In the genomic region with DNA sequence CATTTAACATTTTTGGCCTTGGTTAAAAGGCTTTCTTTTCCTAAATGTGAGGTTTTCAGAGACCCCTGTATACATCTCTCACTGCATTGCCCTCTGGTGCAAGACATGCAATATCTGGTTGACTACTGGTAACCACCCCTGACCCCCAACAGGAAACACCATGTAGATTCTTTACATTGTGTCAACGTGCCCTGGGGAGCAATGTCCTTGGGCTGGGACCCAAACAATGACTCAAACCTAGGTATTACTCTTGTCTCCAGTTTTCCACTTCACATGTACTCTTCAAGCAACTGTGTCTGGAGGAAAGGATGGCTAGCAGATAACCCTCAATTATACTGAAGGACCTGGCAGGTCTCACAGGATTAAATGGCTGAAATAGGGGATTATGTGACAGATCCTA, we compare ENCODE assay signal across 19 cellular contexts. TPM values are rescaled to one million over a fixed set of nuclear protein-coding genes. Genes with fewer than 3 reads are reported as not detected.
DNase-seq lines count a peak whose midpoint lies in the region; ATAC-seq and TF ChIP-seq lines count a peak whose summit lies in the region.
"Had no signal": no experiment of that assay in that cellular context is flagged by ENCODE, and none has a peak within 500 bp of the region (broad histone marks: within the 10 kb centered on the region; RNA-seq: fewer than 3 reads in every experiment).

No MANE protein-coding gene starts in this region.

- H3K4me3 Mint-ChIP-seq in MCF 10A (ENCODE audit: unreplicated experiment) (no peak overlapping the region), WTC11 (peak overlapping the region; percentile 48)
- H3K4me3 Mint-ChIP-seq in natural killer cell treated with Interleukin-12 subunit alpha and Interleukin-12 subunit beta and Interleukin-15 and Interleukin-18, amount 100 ng/mL, for 72 hours: no peak overlapping the region
- H3K4me3 Mint-ChIP-seq: CD8-positive, alpha-beta memory T cell had no signal

- H3K4me1 ChIP-seq in mammary epithelial cell (ENCODE audit: insufficient read depth, low read length): peaks cover 11% of the 10 kb centered on the region
- H3K4me1 ChIP-seq in mesendoderm (ENCODE audit: control insufficient read depth, low read depth, low read length): peaks cover 13% of the 10 kb centered on the region
- H3K4me1 ChIP-seq: A549 had no signal

- H3K27ac Mint-ChIP-seq in MCF 10A (ENCODE audit: low read depth, unreplicated experiment) (no peak overlapping the region), WTC11 (no peak overlapping the region)
- H3K27ac Mint-ChIP-seq in natural killer cell treated with Interleukin-12 subunit alpha and Interleukin-12 subunit beta and Interleukin-15 and Interleukin-18, amount 100 ng/mL, for 72 hours: no peak overlapping the region
- H3K27ac Mint-ChIP-seq: CD8-positive, alpha-beta memory T cell had no signal

- dilution Hi-C loops in mammary epithelial cell (cut with HindIII; ENCODE audit: low sequenced_read_pairs): no loop called here

- H4K5ac ChIP-seq in mesendoderm (ENCODE audit: low read length): no peak overlapping the region

- peaks cover 2% of the 10 kb centered on the region for H3K79me1 ChIP-seq in mesendoderm (ENCODE audit: low read length)

- H3K4me3 ChIP-seq in mammary epithelial cell (replicated peaks in 1 of 3; ENCODE audit: insufficient read depth in 1 of 3, low read depth in 2 of 3, low read length in 3 of 3) (no peak overlapping the region), mesendoderm (ENCODE audit: low read length) (no peak overlapping the region)
- H3K4me3 ChIP-seq: BLaER1 treated with 17β-estradiol and CSF1 and Interleukin-3, amounts not matched to agents 10 nM and 100 nM had no signal

- no peak overlapping the region for H2BK120ac ChIP-seq in mesendoderm (ENCODE audit: low read depth, low read length)

- no peak overlapping the region for H2BK5ac ChIP-seq in mesendoderm (ENCODE audit: low read length)

- 57% methylated on average over 1 of the region's 1 CpG for WGBS in mammary epithelial cell (ENCODE audit: low coverage, missing lambda C conversion rate)
- WGBS in mesendoderm (ENCODE audit: extremely low coverage, insufficient coverage, low lambda C conversion rate): no CpG with 5 or more reads among the region's 1 CpG

- intact Hi-C loops in MCF 10A (cut with micrococcal nuclease): no loop called here
- intact Hi-C loops in mammary epithelial cell (cut with micrococcal nuclease): no loop called here

- POLR2A ChIA-PET in MCF 10A (lab: Yijun Ruan, JAX): no interaction called here
- POLR2A ChIA-PET in WTC11 (lab: Charles Lee): no interaction called here

- H3K4ac ChIP-seq in mesendoderm (ENCODE audit: low read depth, low read length): no peak overlapping the region

- H3K9ac ChIP-seq in mammary epithelial cell (ENCODE audit: insufficient read depth, low read length) (no peak overlapping the region), mesendoderm (ENCODE audit: low read length) (no peak overlapping the region)
- H3K9ac ChIP-seq: BLaER1 treated with 17β-estradiol and CSF1 and Interleukin-3, amounts not matched to agents 10 nM and 100 nM; SK-N-SH had no signal

- peaks cover 8% of the 10 kb centered on the region for H3K9me3 Mint-ChIP-seq in MCF 10A (ENCODE audit: unreplicated experiment)
- H3K9me3 Mint-ChIP-seq in WTC11: no peaks in the 10 kb centered on the region
- H3K9me3 Mint-ChIP-seq in natural killer cell treated with Interleukin-12 subunit alpha and Interleukin-12 subunit beta and Interleukin-15 and Interleukin-18, amount 100 ng/mL, for 72 hours: peaks cover 4% of the 10 kb centered on the region

- ATAC-seq in WTC11 (peak; percentile 6; the same call in 1 of the 2 replicates), HG03139 (IDR thresholded peaks at IDR 0.05; ENCODE audit: unreplicated experiment) (no peak)
- ATAC-seq in natural killer cell treated with Interleukin-12 subunit alpha and Interleukin-12 subunit beta and Interleukin-15 and Interleukin-18, amount 100 ng/mL, for 72 hours: no peak

- H4K20me1 ChIP-seq in mammary epithelial cell (ENCODE audit: insufficient read depth, low read length): no peaks in the 10 kb centered on the region
- H4K20me1 ChIP-seq: BLaER1 treated with 17β-estradiol and CSF1 and Interleukin-3, amounts not matched to agents 10 nM and 100 nM had no signal

- CTCF ChIA-PET in MCF 10A (lab: Yijun Ruan, JAX): interaction anchor here (0.5 to 1.1 kb wide), 4 partner anchors 15 to 816 kb away, joined by 3 to 4 read pairs (median 3); no protein-coding TSS in a partner anchor
- CTCF ChIA-PET in mammary epithelial cell (lab: Charles Lee; ENCODE audit: low non-redundant PET): no interaction called here
- CTCF ChIA-PET in WTC11 (lab: Charles Lee): interaction anchor here (0.5 to 2.6 kb wide), 4 partner anchors 15 to 633 kb away, joined by 4 to 7 read pairs (median 6); no protein-coding TSS in a partner anchor

- no peak overlapping the region for H4K8ac ChIP-seq in mesendoderm (ENCODE audit: low read depth, low read length)

- H3K36me3 ChIP-seq in mammary epithelial cell (ENCODE audit: insufficient read depth, low read length): no peaks in the 10 kb centered on the region
- no peaks in the 10 kb centered on the region for H3K36me3 ChIP-seq in mesendoderm (ENCODE audit: control insufficient read depth, insufficient read depth, low read length)
- H3K36me3 ChIP-seq: BLaER1 treated with 17β-estradiol and CSF1 and Interleukin-3, amounts not matched to agents 10 nM and 100 nM had no signal

- H3K27ac ChIP-seq in mammary epithelial cell (ENCODE audit: insufficient read depth, low read depth, low read length): no peak overlapping the region
- peak overlapping the region; percentile 33 for H3K27ac ChIP-seq in mesendoderm (ENCODE audit: low read depth, low read length)
- H3K27ac ChIP-seq: A549; BLaER1 treated with 17β-estradiol and CSF1 and Interleukin-3, amounts not matched to agents 10 nM and 100 nM; HL-60 had no signal

- no TSS peak for BruUV-seq in MCF 10A (replicated peaks; lab: Mats Ljungman, UMichigan)
- BruUV-seq in mammary epithelial cell (replicated peaks; lab: Mats Ljungman, UMichigan): no TSS peak

- no peak overlapping the region for H3K23ac ChIP-seq in mesendoderm (ENCODE audit: low read length)

- H2AFZ ChIP-seq in mammary epithelial cell (ENCODE audit: low read depth, low read length): no peak overlapping the region

- H3K4me1 Mint-ChIP-seq in MCF 10A (ENCODE audit: insufficient read depth, unreplicated experiment) (no peaks in the 10 kb centered on the region), WTC11 (peaks cover 18% of the 10 kb centered on the region)
- peaks cover 9 to 10% of the 10 kb centered on the region in 2 donors for H3K4me1 Mint-ChIP-seq in natural killer cell treated with Interleukin-12 subunit alpha and Interleukin-12 subunit beta and Interleukin-15 and Interleukin-18, amount 100 ng/mL, for 72 hours (ENCODE audit: low read depth in 2 of 2)

- H3K27me3 Mint-ChIP-seq in MCF 10A (ENCODE audit: insufficient read depth, unreplicated experiment) (peaks cover 22% of the 10 kb centered on the region), WTC11 (ENCODE audit: low read depth) (peaks cover 51% of the 10 kb centered on the region)
- peaks cover 31 to 38% of the 10 kb centered on the region in 2 donors for H3K27me3 Mint-ChIP-seq in natural killer cell treated with Interleukin-12 subunit alpha and Interleukin-12 subunit beta and Interleukin-15 and Interleukin-18, amount 100 ng/mL, for 72 hours

- no peaks in the 10 kb centered on the region for H3K36me3 Mint-ChIP-seq in MCF 10A (ENCODE audit: insufficient read depth, unreplicated experiment)
- H3K36me3 Mint-ChIP-seq in WTC11: no peaks in the 10 kb centered on the region
- peaks cover 10% of the 10 kb centered on the region for H3K36me3 Mint-ChIP-seq in natural killer cell treated with Interleukin-12 subunit alpha and Interleukin-12 subunit beta and Interleukin-15 and Interleukin-18, amount 100 ng/mL, for 72 hours

- H2AK5ac ChIP-seq in mesendoderm (ENCODE audit: low read length): no peak overlapping the region

- H3K79me2 ChIP-seq in mammary epithelial cell (ENCODE audit: insufficient read depth, low read length): no peaks in the 10 kb centered on the region
- H3K79me2 ChIP-seq in mesendoderm (ENCODE audit: control insufficient read depth, insufficient read depth, low read length): no peaks in the 10 kb centered on the region

- no peak overlapping the region for H3K56ac ChIP-seq in mesendoderm (ENCODE audit: low read length)

- H2BK15ac ChIP-seq in mesendoderm (replicated peaks; ENCODE audit: low read depth): no peak overlapping the region

- no peak for TF ChIP-seq CTCF in MCF 10A (IDR thresholded peaks at IDR 0.05; ENCODE audit: unreplicated experiment)
- no peak for TF ChIP-seq CTCF in mammary epithelial cell (conservative IDR thresholded peaks at IDR 0.05 in 1 of 2, IDR thresholded peaks at IDR 0.05 in 1 of 2; ENCODE audit: extremely low read depth in 1 of 2, insufficient read depth in 1 of 2, low read depth in 1 of 2, low read length in 2 of 2)
- TF ChIP-seq CTCF in WTC11 (IDR thresholded peaks at IDR 0.05): no peak

- DNase-seq in MCF 10A (ENCODE audit: unreplicated experiment) (peak; percentile 33), mammary epithelial cell (no peak), WTC11 (ENCODE audit: low spot score) (no peak), mesendoderm (peak; percentile 84), iPS-NIHi11 (ENCODE audit: low spot score) (no peak)
- no peak for DNase-seq in natural killer cell treated with Interleukin-12 subunit alpha and Interleukin-12 subunit beta and Interleukin-15 and Interleukin-18, amount 100 ng/mL, for 72 hours (ENCODE audit: low spot score)
- DNase-seq: CD8-positive, alpha-beta memory T cell; DMS79 treated with DMSO at 0.1 percent for 48 hours; NCI-H187 treated with DMSO at 0.1 percent for 48 hours; NCI-H2171; NCI-H446; NCI-H774; Right ventricle myocardium superior; SK-N-SH had no signal

- H3K18ac ChIP-seq in mesendoderm (ENCODE audit: low read length): peak overlapping the region; percentile 29

- no peak overlapping the region for H3K4me2 ChIP-seq in mammary epithelial cell (ENCODE audit: insufficient read depth, low read depth, low read length)
- no peak overlapping the region for H3K4me2 ChIP-seq in mesendoderm (ENCODE audit: low read length)
- H3K4me2 ChIP-seq: BLaER1 treated with 17β-estradiol and CSF1 and Interleukin-3, amounts not matched to agents 10 nM and 100 nM had no signal

- in situ Hi-C loops in mammary epithelial cell (cut with MboI; ENCODE audit: low sequenced_read_pairs in 2 of 2): no loop called here

- H3K27me3 ChIP-seq in mammary epithelial cell (ENCODE audit: insufficient read depth, low read length) (peaks cover 17% of the 10 kb centered on the region), mesendoderm (ENCODE audit: insufficient read depth, low read length, poor library complexity) (no peaks in the 10 kb centered on the region)

- H3K9me3 ChIP-seq in mammary epithelial cell (replicated peaks; ENCODE audit: insufficient read depth, low read length): no peaks in the 10 kb centered on the region
- H3K9me3 ChIP-seq: A549, SK-N-SH had no signal

RNA-seq across cellular contexts. Expression of a gene that starts 1.1 kb away (rescaled TPM):
- total RNA-seq in MCF 10A (2022) (not detected in 2 replicates), mammary epithelial cell (under 1 TPM in 1 of 2 donors, not detected in 1; under 0.01 TPM), WTC11 (2021) (0.23 to 0.48 TPM (median 0.42 TPM) in 3 replicates)
- polyA plus RNA-seq in mammary epithelial cell: 0.03 TPM
- polyA minus RNA-seq in mammary epithelial cell: not detected
- polyA plus RNA-seq in mesendoderm (2013, experiment 1 of 2): 11.7 TPM
- polyA plus RNA-seq in mesendoderm (2013, experiment 2 of 2): 10.8 TPM
- under 1 TPM in 1 of 2 donors, not detected in 1; 0.31 TPM for total RNA-seq in natural killer cell treated with Interleukin-12 subunit alpha and Interleukin-12 subunit beta and Interleukin-15 and Interleukin-18, amount 100 ng/mL, for 72 hours
- total RNA-seq: LHCN-M2 had no signal

Comparison
In these comparisons a context has a peak if more than half of its experiments do, and no peak if none do; other contexts are left out.
1. DNase-seq: peak in MCF 10A (single experiment) and mesendoderm (single experiment); none in mammary epithelial cell (single experiment), WTC11 (single experiment), iPS-NIHi11 (single experiment) and natural killer cell treated with Interleukin-12 subunit alpha and Interleukin-12 subunit beta and Interleukin-15 and Interleukin-18, amount 100 ng/mL, for 72 hours (single experiment).